In the genomic region with DNA sequence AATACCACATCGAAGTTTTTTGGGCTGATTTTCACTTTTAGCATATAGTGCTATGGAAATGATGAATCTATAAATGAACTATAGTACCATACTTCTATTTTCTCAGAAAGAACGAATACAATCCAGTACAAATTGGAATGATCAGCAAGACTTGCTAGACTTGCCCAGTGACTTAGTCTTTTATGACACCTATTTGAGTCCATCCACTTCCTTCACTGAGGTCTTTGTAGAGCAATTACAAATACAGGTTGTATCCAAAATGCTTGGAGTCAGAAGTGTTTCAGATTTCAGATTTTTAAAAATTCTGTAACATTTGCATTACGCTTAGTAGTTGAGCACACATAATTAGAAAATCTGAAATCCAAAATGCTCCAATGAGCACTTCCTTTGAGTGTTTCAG, we compare ENCODE assay signal across 12 cellular contexts.
A peak's percentile ranks its signal among the peaks of the same experiment; 100 is the strongest.
DNase-seq lines count a peak whose midpoint lies in the region; ATAC-seq, FAIRE-seq and TF ChIP-seq lines count a peak whose summit lies in the region.
"Had no signal": no experiment of that assay in that cellular context is flagged by ENCODE, and none has a peak within 500 bp of the region (broad histone marks: within the 10 kb centered on the region; RNA-seq: fewer than 3 reads in every experiment).

No MANE protein-coding gene starts in this region.

- peaks cover 11% of the 10 kb centered on the region for H3K36me3 Mint-ChIP-seq in CD4-positive, alpha-beta T cell (ENCODE audit: low read depth)

- no peak overlapping the region for H3K27ac ChIP-seq in CD4-positive, alpha-beta T cell (ENCODE audit: low read depth, low read length)
- H3K27ac ChIP-seq in KOPT-K1 (ENCODE audit: low read depth, low read length, poor library complexity, severe bottlenecking), result peak overlapping the region; percentile 66
- peak overlapping the region; percentile 27; the same call in 1 of the 3 replicates for H3K27ac ChIP-seq in K562 (ENCODE audit: extremely low read depth, low read depth, low read length)
- peak overlapping the region; percentile 9 for H3K27ac ChIP-seq in osteoblast (ENCODE audit: low read depth, low read length)

- no TSS peak for BruUV-seq in K562 (replicated peaks; lab: Mats Ljungman, UMichigan)

- ATAC-seq in CD4-positive, alpha-beta T cell (ENCODE audit: poor library complexity), result no peak
- ATAC-seq in K562, result 0 out of 3 replicates have a peak, but pooled peaks have one; percentile 7
- ATAC-seq in HG03045 (IDR thresholded peaks at IDR 0.05; ENCODE audit: unreplicated experiment), result no peak

- no peaks in the 10 kb centered on the region for H3K27me3 ChIP-seq in CD4-positive, alpha-beta T cell (ENCODE audit: control insufficient read depth, insufficient read depth, low read length)
- no peaks in the 10 kb centered on the region for H3K27me3 ChIP-seq in K562 (ENCODE audit: control insufficient read depth in 2 of 2, insufficient read depth in 2 of 2, low read length in 2 of 2)
- H3K27me3 ChIP-seq in osteoblast (ENCODE audit: insufficient read depth, low read length), result no peaks in the 10 kb centered on the region

- POLR2A ChIA-PET in CD4-positive, alpha-beta T cell (lab: Charles Lee), result interaction anchor here (0.8 to 2.5 kb wide), 2 partner anchors 12 to 32 kb away, joined by 5 to 11 read pairs; no protein-coding TSS in a partner anchor
- POLR2A ChIA-PET in K562 (lab: Yijun Ruan, JAX), result interaction anchor here (0.9 kb wide), 1 partner anchor 17 kb away, joined by 7 read pairs; no protein-coding TSS in a partner anchor

- CTCF ChIA-PET in CD4-positive, alpha-beta T cell (lab: Charles Lee), result no interaction called here
- CTCF ChIA-PET in K562 (lab: Yijun Ruan, JAX; ENCODE audit: low intra/inter-chr PET ratio), result no interaction called here

- in situ Hi-C loops in K562 (cut with MboI), result no loop called here

- peaks cover 66% of the 10 kb centered on the region for H3K4me1 Mint-ChIP-seq in CD4-positive, alpha-beta T cell (ENCODE audit: low read depth)

- H3K4me2 ChIP-seq in K562 (ENCODE audit: insufficient read depth, low read length), result no peak overlapping the region
- H3K4me2 ChIP-seq in osteoblast (ENCODE audit: insufficient read depth, low read length), result no peak overlapping the region

- 85% methylated on average over 3 of the region's 3 CpGs for WGBS in K562 (ENCODE audit: insufficient coverage, low coverage, missing lambda C conversion rate)

- TF ChIP-seq RAD21 in K562 (CRISPR knock-in tag; conservative IDR thresholded peaks at IDR 0.05 in 1 of 2, IDR thresholded peaks at IDR 0.05 in 1 of 2), result no peak

- TF ChIP-seq EP300 in K562 (IDR thresholded peaks at IDR 0.05; ENCODE audit: low read length), result no peak

- H3K36me3 ChIP-seq in KOPT-K1 (ENCODE audit: insufficient read depth, low read length), result no peaks in the 10 kb centered on the region; the same call in 1 of the 2 replicates
- peaks cover 6% of the 10 kb centered on the region; the same call in 1 of the 3 replicates for H3K36me3 ChIP-seq in K562 (ENCODE audit: control insufficient read depth, insufficient read depth, low read length)
- H3K36me3 ChIP-seq in osteoblast (ENCODE audit: insufficient read depth, low read length), result no peaks in the 10 kb centered on the region

- H3K79me2 ChIP-seq in K562 (ENCODE audit: control insufficient read depth, insufficient read depth, low read length) (peaks cover 92% of the 10 kb centered on the region), osteoblast (ENCODE audit: insufficient read depth, low read length) (peaks cover 84% of the 10 kb centered on the region)

- no peak for TF ChIP-seq CTCF in CD4-positive, alpha-beta T cell (IDR thresholded peaks at IDR 0.05)
- TF ChIP-seq CTCF in K562 (IDR thresholded peaks at IDR 0.05 in 2 of 3, conservative IDR thresholded peaks at IDR 0.05 in 1 of 3; ENCODE audit: insufficient read depth in 2 of 3, low read depth in 1 of 3, low read length in 3 of 3), result no peak
- no peak for TF ChIP-seq CTCF in osteoblast (IDR thresholded peaks at IDR 0.05; ENCODE audit: extremely low read depth, low read depth, low read length)

- no peaks in the 10 kb centered on the region for H3K27me3 Mint-ChIP-seq in CD4-positive, alpha-beta T cell

- H3K9me3 Mint-ChIP-seq in CD4-positive, alpha-beta T cell, result no peaks in the 10 kb centered on the region

- H3K4me1 ChIP-seq in K562 (replicated peaks in 1 of 2; ENCODE audit: control insufficient read depth in 2 of 2, insufficient read depth in 2 of 2, low read length in 2 of 2) (peaks cover 0 to 15% of the 10 kb centered on the region in 2 experiments; a peak in 3 of 5 replicates), osteoblast (ENCODE audit: insufficient read depth, low read length) (peaks cover 18% of the 10 kb centered on the region)

- H3K9me1 ChIP-seq in K562 (ENCODE audit: control insufficient read depth, insufficient read depth, low read length), result no peaks in the 10 kb centered on the region

- H3K9ac ChIP-seq in K562 (ENCODE audit: insufficient read depth in 1 of 2, low read depth in 2 of 2, low read length in 2 of 2), result no peak overlapping the region

- H4K20me1 ChIP-seq in K562 (replicated peaks; ENCODE audit: control insufficient read depth, insufficient read depth, low read length) (no peaks in the 10 kb centered on the region), osteoblast (ENCODE audit: insufficient read depth, low read length) (peaks cover 38% of the 10 kb centered on the region)

- no peak for FAIRE-seq in K562 (lab: Jason Lieb, UNC)

- intact Hi-C loops in CD4-positive, alpha-beta T cell (cut with DNase I, micrococcal nuclease), result no loop called here
- intact Hi-C loops in K562 (cut with micrococcal nuclease), result no loop called here

- TF ChIP-seq POLR2A in K562 (conservative IDR thresholded peaks at IDR 0.05), result no peak

- no peaks in the 10 kb centered on the region for H3K9me3 ChIP-seq in CD4-positive, alpha-beta T cell (ENCODE audit: control insufficient read depth, low read length)
- no peaks in the 10 kb centered on the region for H3K9me3 ChIP-seq in KOPT-K1 (ENCODE audit: insufficient read depth, low read length, poor library complexity, severe bottlenecking)
- H3K9me3 ChIP-seq in K562 (replicated peaks; ENCODE audit: control insufficient read depth, insufficient read depth, low read depth, low read length), result no peaks in the 10 kb centered on the region
- no peaks in the 10 kb centered on the region for H3K9me3 ChIP-seq in osteoblast (ENCODE audit: low read depth, low read length)

- no peak for DNase-seq in CD4-positive, alpha-beta T cell
- DNase-seq in K562 (ENCODE audit: extremely low read depth in 1 of 4, low spot score in 3 of 4) (no peak), osteoblast (ENCODE audit: insufficient read length, low spot score, missing footprints) (no peak), NCI-H526 (lab: John Stamatoyannopoulos, UW) (no peak), NCI-H2107 treated with DMSO at 0.1 percent for 48 hours (lab: John Stamatoyannopoulos, UW; ENCODE audit: unreplicated experiment) (no peak)
- no peak for DNase-seq in stimulated activated CD4-positive, alpha-beta T cell treated with anti-CD3 and anti-CD28 coated beads, Interleukin-15, amount 100 ng/mL, for 24 hours
- DNase-seq: DMS79 treated with DMSO at 0.1 percent for 48 hours; NCI-H2227 treated with DMSO at 0.1 percent for 48 hours; stimulated activated CD4-positive, alpha-beta T cell treated with anti-CD3 and anti-CD28 coated beads, Interleukin-1b, Interleukin-23, amount 100 ng/mL, for 48 hours; substantia nigra had no signal

- H3K4me3 ChIP-seq in K562 (no peak overlapping the region), osteoblast (ENCODE audit: insufficient read depth, low read length) (no peak overlapping the region)

- H2AFZ ChIP-seq in K562 (ENCODE audit: low read depth, low read length) (no peak overlapping the region), osteoblast (ENCODE audit: low read length) (no peak overlapping the region)

- H3K27ac Mint-ChIP-seq in CD4-positive, alpha-beta T cell, result no peak overlapping the region

- H3K4me3 Mint-ChIP-seq in CD4-positive, alpha-beta T cell, result peak overlapping the region; percentile 6

TF ChIP-seq in K562, 482 proteins besides CTCF, POLR2A, EP300 and RAD21:
- TF ChIP-seq ZNF212 (CRISPR knock-in tag; IDR thresholded peaks at IDR 0.05) (no peak), SP2 (IDR thresholded peaks at IDR 0.05; ENCODE audit: extremely low read depth, low read depth, low read length, poor library complexity, severe bottlenecking) (no peak), EGR1 (conservative IDR thresholded peaks at IDR 0.05) (no peak), CSDE1 (IDR thresholded peaks at IDR 0.05) (no peak), TSC22D4 (tag; IDR thresholded peaks at IDR 0.05) (no peak), ZNF696 (CRISPR knock-in tag; conservative IDR thresholded peaks at IDR 0.05) (no peak), CGGBP1 (CRISPR knock-in tag; IDR thresholded peaks at IDR 0.05) (no peak), ZNF384 (IDR thresholded peaks at IDR 0.05; ENCODE audit: low read depth, low read length) (no peak), ZNF589 (CRISPR knock-in tag; IDR thresholded peaks at IDR 0.05; ENCODE audit: low read depth) (no peak), TAF15 (IDR thresholded peaks at IDR 0.05; ENCODE audit: low read depth, low read length) (no peak), SMAD2 (IDR thresholded peaks at IDR 0.05; ENCODE audit: low read depth, low read length) (no peak), SRSF3 (IDR thresholded peaks at IDR 0.05; ENCODE audit: insufficient read depth, low read length) (no peak), HNRNPH1 (optimal IDR thresholded peaks at IDR 0.05; ENCODE audit: low read depth, low read length) (no peak), TGIF2 (CRISPR knock-in tag; IDR thresholded peaks at IDR 0.05) (no peak), ZNF24 (IDR thresholded peaks at IDR 0.05) (no peak), ZSCAN32 (CRISPR knock-in tag; IDR thresholded peaks at IDR 0.05) (no peak)
